8 cellular contexts compared by ENCODE assay signal in genomic region chr1:95072117-95072516, GRCh38.
DNase-seq lines count a peak whose midpoint lies in the region; ATAC-seq and TF ChIP-seq lines count a peak whose summit lies in the region.

No MANE protein-coding gene starts in this region.

- H3K36me3 ChIP-seq in DOHH2 (ENCODE audit: control insufficient read depth, low read length), result no peaks in the 10 kb centered on the region; the same call in 1 of the 2 replicates
- H3K36me3 ChIP-seq in OCI-LY1 (ENCODE audit: insufficient read depth, low read length), result no peaks in the 10 kb centered on the region
- no peaks in the 10 kb centered on the region for H3K36me3 ChIP-seq in parathyroid adenoma (ENCODE audit: control insufficient read depth, insufficient read depth, low read length)

- H3K9me2 ChIP-seq in DOHH2 (replicated peaks; ENCODE audit: control insufficient read depth, low read length) (no peaks in the 10 kb centered on the region), OCI-LY1 (ENCODE audit: low read depth, low read length) (no peaks in the 10 kb centered on the region)

- H4K20me1 ChIP-seq in DOHH2 (ENCODE audit: control insufficient read depth, insufficient read depth, low read depth, low read length), result no peaks in the 10 kb centered on the region
- H4K20me1 ChIP-seq in OCI-LY1 (ENCODE audit: insufficient read depth, low read length), result no peaks in the 10 kb centered on the region

- H3K4me3 ChIP-seq in DOHH2 (ENCODE audit: low read length), result peak overlapping the region; percentile 83
- peak overlapping the region; percentile 84 for H3K4me3 ChIP-seq in OCI-LY1 (ENCODE audit: low read depth, low read length, poor library complexity, severe bottlenecking)
- H3K4me3 ChIP-seq in parathyroid adenoma (ENCODE audit: low read depth, low read length), result peak overlapping the region; percentile 100

- H3K9me3 ChIP-seq in DOHH2 (ENCODE audit: control insufficient read depth, insufficient read depth, low read length) (no peaks in the 10 kb centered on the region), OCI-LY1 (ENCODE audit: low read length) (no peaks in the 10 kb centered on the region), parathyroid adenoma (ENCODE audit: control insufficient read depth, low read length) (no peaks in the 10 kb centered on the region)

- H3K4me1 ChIP-seq in DOHH2 (ENCODE audit: control insufficient read depth, low read length) (peaks cover 15% of the 10 kb centered on the region), OCI-LY1 (ENCODE audit: insufficient read depth, low read length, severe bottlenecking) (peaks cover 15% of the 10 kb centered on the region), parathyroid adenoma (no peaks in the 10 kb centered on the region)

- H3K27me3 ChIP-seq in DOHH2 (ENCODE audit: control insufficient read depth, low read length), result no peaks in the 10 kb centered on the region
- no peaks in the 10 kb centered on the region for H3K27me3 ChIP-seq in OCI-LY1 (ENCODE audit: insufficient read depth, low read length)
- no peaks in the 10 kb centered on the region for H3K27me3 ChIP-seq in parathyroid adenoma (ENCODE audit: control insufficient read depth, insufficient read depth, low read length)

- H3K27ac ChIP-seq in DOHH2 (ENCODE audit: low read depth, low read length) (peak overlapping the region; percentile 39; the same call in 1 of the 2 replicates), OCI-LY1 (ENCODE audit: low read depth, low read length, poor library complexity, severe bottlenecking) (no peak overlapping the region), epithelial cell of prostate (peak overlapping the region; percentile 83), parathyroid adenoma (peak overlapping the region; percentile 93)

- H3F3A ChIP-seq in DOHH2 (ENCODE audit: control insufficient read depth, insufficient read depth) (no peaks in the 10 kb centered on the region), OCI-LY1 (ENCODE audit: insufficient read depth, low read length) (no peaks in the 10 kb centered on the region)

- TF ChIP-seq CTCF in DOHH2 (IDR thresholded peaks at IDR 0.05; ENCODE audit: low read depth, low read length, poor library complexity, severe bottlenecking), result no peak
- TF ChIP-seq CTCF in OCI-LY1 (IDR thresholded peaks at IDR 0.05; ENCODE audit: low read length), result no peak
- no peak for TF ChIP-seq CTCF in parathyroid adenoma (IDR thresholded peaks at IDR 0.05)

- peak overlapping the region; percentile 85; the same call in 1 of the 2 replicates for H2AFZ ChIP-seq in OCI-LY1 (ENCODE audit: low read length)
- H2AFZ ChIP-seq in parathyroid adenoma, result peak overlapping the region; percentile 95

- H3K79me2 ChIP-seq in DOHH2 (ENCODE audit: control insufficient read depth, low read length) (peaks cover 10% of the 10 kb centered on the region), OCI-LY1 (ENCODE audit: insufficient read depth, low read length) (no peaks in the 10 kb centered on the region), parathyroid adenoma (no peaks in the 10 kb centered on the region)

- DNase-seq in epithelial cell of prostate (ENCODE audit: low read depth, low spot score) (no peak), NCI-H524 treated with DMSO at 0.1 percent for 48 hours (lab: John Stamatoyannopoulos, UW) (no peak), NCI-H1436 treated with DMSO at 0.1 percent for 48 hours (lab: John Stamatoyannopoulos, UW) (no peak)
- no peak for DNase-seq in activated effector memory CD4-positive, alpha-beta T cell treated with anti-CD3 and anti-CD28 coated beads, Interleukin-2, amount 50 U/mL, for 16 hours

- peak overlapping the region; percentile 83 for H3K9ac ChIP-seq in OCI-LY1 (ENCODE audit: low read length)
- H3K9ac ChIP-seq in parathyroid adenoma, result no peak overlapping the region

- ATAC-seq in HG02623 (IDR thresholded peaks at IDR 0.05; ENCODE audit: unreplicated experiment), result no peak

- H3K4me2 ChIP-seq in DOHH2 (ENCODE audit: low read length) (peak overlapping the region; percentile 82), OCI-LY1 (ENCODE audit: low read length) (peak overlapping the region; percentile 87), parathyroid adenoma (ENCODE audit: low read length) (peak overlapping the region; percentile 99)
